In the genomic region with DNA sequence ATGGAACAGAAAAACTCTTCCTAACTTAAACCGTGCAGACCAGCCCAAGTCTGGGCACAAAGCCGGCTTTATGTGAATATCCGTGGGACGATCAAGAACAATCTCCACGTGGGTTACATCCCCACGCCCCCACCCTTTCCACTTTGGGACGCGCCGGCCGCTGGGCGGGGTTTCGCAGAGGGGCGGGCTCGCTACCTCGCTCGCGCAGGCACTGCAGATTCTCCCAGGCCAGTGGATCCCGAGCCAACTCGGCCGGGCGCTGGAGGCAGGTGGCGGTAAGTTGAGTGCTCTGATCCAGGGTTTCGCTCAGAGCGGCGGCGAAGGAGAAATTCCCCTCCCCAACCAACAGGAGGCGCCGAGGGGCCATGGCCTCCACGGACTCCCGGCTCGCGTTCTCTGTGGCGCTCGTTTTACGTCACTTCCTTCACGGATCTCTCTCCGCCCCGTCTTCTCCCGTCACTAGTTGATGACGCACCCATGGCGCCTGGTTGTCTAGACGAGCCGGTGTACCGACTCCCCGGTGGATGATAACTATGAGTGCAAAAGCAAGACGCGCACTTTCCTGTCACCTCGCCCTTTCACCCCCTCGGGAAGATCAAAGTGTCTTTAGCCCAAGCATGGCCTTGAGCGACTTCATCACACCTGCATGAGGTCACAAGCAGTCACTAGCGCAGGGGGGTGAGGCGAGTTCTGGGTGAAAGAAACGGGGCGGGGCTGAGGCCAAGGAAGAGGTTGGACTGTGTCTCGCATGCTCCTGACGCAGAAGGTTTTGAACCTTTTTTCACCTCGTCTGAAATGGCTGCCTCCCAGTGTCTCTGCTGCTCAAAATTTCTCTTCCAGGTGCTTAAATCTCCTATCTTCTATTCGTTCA, we compare ENCODE assay signal across 1 cellular context.
TF ChIP-seq lines count a peak whose summit lies in the region.

A gene with protein sequence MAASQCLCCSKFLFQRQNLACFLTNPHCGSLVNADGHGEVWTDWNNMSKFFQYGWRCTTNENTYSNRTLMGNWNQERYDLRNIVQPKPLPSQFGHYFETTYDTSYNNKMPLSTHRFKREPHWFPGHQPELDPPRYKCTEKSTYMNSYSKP (plus strand): TSS at position 776 of the 871 bp plus-strand sequence. CDS start 20 bp downstream, at position 796.
A gene with protein sequence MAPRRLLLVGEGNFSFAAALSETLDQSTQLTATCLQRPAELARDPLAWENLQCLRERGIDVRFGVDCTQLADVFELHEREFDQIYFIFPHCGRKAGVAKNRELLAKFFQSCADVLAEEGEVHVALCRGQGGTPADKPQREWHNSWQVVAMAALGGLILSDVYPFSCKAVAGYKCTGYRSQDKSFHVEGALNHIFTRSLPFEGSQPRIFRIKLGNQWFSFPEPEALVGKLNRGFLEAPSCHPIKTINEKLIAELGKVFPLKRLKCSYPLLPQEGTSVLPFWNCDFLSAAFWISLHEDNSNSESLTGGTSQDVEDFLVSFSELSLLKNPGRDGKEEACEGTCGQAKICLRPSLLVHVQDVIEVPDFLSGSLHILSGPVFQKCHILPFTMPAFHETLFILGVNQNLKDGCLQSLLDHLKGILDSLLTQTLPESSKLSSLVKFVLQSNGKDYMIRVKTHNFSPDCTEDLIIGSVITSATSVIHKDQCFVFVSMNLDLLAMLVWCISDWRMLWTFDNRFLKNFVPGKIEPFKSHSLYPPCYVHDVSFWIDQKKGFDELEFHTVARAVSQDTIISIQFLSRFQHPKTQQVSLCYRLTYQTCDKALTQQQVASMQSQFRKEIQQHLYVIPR (minus strand): TSS at position 400 of the 871 bp plus-strand sequence. CDS start 33 bp downstream, at position 367.

TF ChIP-seq in K562, 482 proteins besides CTCF, POLR2A, EP300 and RAD21 (continued from another document and continues in another):
- TF ChIP-seq, protein P1, sequence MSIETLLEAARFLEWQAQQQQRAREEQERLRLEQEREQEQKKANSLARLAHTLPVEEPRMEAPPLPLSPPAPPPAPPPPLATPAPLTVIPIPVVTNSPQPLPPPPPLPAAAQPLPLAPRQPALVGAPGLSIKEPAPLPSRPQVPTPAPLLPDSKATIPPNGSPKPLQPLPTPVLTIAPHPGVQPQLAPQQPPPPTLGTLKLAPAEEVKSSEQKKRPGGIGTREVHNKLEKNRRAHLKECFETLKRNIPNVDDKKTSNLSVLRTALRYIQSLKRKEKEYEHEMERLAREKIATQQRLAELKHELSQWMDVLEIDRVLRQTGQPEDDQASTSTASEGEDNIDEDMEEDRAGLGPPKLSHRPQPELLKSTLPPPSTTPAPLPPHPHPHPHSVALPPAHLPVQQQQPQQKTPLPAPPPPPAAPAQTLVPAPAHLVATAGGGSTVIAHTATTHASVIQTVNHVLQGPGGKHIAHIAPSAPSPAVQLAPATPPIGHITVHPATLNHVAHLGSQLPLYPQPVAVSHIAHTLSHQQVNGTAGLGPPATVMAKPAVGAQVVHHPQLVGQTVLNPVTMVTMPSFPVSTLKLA (conservative IDR thresholded peaks at IDR 0.05): peak; percentile 86 to 94
- TF ChIP-seq BRF1 (IDR thresholded peaks at IDR 0.05; ENCODE audit: borderline replicate concordance, extremely low read depth, insufficient read length) (no peak), ZNF586 (CRISPR knock-in tag; conservative IDR thresholded peaks at IDR 0.05) (no peak), ZKSCAN1 (IDR thresholded peaks at IDR 0.05; ENCODE audit: low read depth, low read length) (no peak; the same call in 1 of the 2 replicates), ZNF830 (CRISPR knock-in tag; IDR thresholded peaks at IDR 0.05) (no peak), NR2C2 (CRISPR knock-in tag; IDR thresholded peaks at IDR 0.05) (peak; percentile 79), NR2C2 (tag; IDR thresholded peaks at IDR 0.05) (peak; percentile 91), NRF1 (conservative IDR thresholded peaks at IDR 0.05 in 1 of 2, IDR thresholded peaks at IDR 0.05 in 1 of 2) (peak; percentile 87 to 90), ZNF699 (CRISPR knock-in tag; IDR thresholded peaks at IDR 0.05; ENCODE audit: insufficient replicate concordance) (no peak), NR2C1 (IDR thresholded peaks at IDR 0.05) (peak; percentile 77), NR2C1 (tag; IDR thresholded peaks at IDR 0.05) (peak; percentile 84), SAFB (IDR thresholded peaks at IDR 0.05; ENCODE audit: borderline replicate concordance, low read depth, low read length) (peak; percentile 80), MEIS2 (IDR thresholded peaks at IDR 0.05; ENCODE audit: partially characterized antibody) (peak; percentile 51), ZNF444 (CRISPR knock-in tag; IDR thresholded peaks at IDR 0.05) (peak; percentile 47; the same call in 1 of the 2 replicates), HIVEP1 (CRISPR knock-in tag; IDR thresholded peaks at IDR 0.05) (no peak), KLF1 (tag; IDR thresholded peaks at IDR 0.05) (peak; percentile 71), OTX1 (CRISPR knock-in tag; IDR thresholded peaks at IDR 0.05) (no peak; the same call in 1 of the 2 replicates), HNRNPUL1 (IDR thresholded peaks at IDR 0.05; ENCODE audit: low read length) (no peak), NR2F6 (CRISPR knock-in tag; IDR thresholded peaks at IDR 0.05) (no peak), NFIC (IDR thresholded peaks at IDR 0.05) (peak; percentile 35; the same call in 1 of the 2 replicates), ARID1B (IDR thresholded peaks at IDR 0.05) (peak; percentile 68), DACH1 (IDR thresholded peaks at IDR 0.05; ENCODE audit: partially characterized antibody) (no peak), CEBPB (tag; IDR thresholded peaks at IDR 0.05) (no peak), ZNF324 (CRISPR knock-in tag; IDR thresholded peaks at IDR 0.05) (no peak), FOXJ2 (tag; IDR thresholded peaks at IDR 0.05) (0 out of 2 replicates have a peak, but pooled peaks have one; percentile 42), TAF9B (IDR thresholded peaks at IDR 0.05; ENCODE audit: partially characterized antibody) (peak; percentile 51), LCOR (CRISPR knock-in tag; IDR thresholded peaks at IDR 0.05) (peak; percentile 79; the same call in 1 of the 2 replicates), HOXB6 (CRISPR knock-in tag; IDR thresholded peaks at IDR 0.05; ENCODE audit: borderline replicate concordance) (no peak), BRD9 (IDR thresholded peaks at IDR 0.05; ENCODE audit: low read depth, partially characterized antibody) (no peak)
- TF ChIP-seq, protein P2, sequence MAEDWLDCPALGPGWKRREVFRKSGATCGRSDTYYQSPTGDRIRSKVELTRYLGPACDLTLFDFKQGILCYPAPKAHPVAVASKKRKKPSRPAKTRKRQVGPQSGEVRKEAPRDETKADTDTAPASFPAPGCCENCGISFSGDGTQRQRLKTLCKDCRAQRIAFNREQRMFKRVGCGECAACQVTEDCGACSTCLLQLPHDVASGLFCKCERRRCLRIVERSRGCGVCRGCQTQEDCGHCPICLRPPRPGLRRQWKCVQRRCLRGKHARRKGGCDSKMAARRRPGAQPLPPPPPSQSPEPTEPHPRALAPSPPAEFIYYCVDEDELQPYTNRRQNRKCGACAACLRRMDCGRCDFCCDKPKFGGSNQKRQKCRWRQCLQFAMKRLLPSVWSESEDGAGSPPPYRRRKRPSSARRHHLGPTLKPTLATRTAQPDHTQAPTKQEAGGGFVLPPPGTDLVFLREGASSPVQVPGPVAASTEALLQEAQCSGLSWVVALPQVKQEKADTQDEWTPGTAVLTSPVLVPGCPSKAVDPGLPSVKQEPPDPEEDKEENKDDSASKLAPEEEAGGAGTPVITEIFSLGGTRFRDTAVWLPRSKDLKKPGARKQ (CRISPR knock-in tag; IDR thresholded peaks at IDR 0.05): no peak
- TF ChIP-seq, protein P3, sequence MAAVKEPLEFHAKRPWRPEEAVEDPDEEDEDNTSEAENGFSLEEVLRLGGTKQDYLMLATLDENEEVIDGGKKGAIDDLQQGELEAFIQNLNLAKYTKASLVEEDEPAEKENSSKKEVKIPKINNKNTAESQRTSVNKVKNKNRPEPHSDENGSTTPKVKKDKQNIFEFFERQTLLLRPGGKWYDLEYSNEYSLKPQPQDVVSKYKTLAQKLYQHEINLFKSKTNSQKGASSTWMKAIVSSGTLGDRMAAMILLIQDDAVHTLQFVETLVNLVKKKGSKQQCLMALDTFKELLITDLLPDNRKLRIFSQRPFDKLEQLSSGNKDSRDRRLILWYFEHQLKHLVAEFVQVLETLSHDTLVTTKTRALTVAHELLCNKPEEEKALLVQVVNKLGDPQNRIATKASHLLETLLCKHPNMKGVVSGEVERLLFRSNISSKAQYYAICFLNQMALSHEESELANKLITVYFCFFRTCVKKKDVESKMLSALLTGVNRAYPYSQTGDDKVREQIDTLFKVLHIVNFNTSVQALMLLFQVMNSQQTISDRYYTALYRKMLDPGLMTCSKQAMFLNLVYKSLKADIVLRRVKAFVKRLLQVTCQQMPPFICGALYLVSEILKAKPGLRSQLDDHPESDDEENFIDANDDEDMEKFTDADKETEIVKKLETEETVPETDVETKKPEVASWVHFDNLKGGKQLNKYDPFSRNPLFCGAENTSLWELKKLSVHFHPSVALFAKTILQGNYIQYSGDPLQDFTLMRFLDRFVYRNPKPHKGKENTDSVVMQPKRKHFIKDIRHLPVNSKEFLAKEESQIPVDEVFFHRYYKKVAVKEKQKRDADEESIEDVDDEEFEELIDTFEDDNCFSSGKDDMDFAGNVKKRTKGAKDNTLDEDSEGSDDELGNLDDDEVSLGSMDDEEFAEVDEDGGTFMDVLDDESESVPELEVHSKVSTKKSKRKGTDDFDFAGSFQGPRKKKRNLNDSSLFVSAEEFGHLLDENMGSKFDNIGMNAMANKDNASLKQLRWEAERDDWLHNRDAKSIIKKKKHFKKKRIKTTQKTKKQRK (IDR thresholded peaks at IDR 0.05; ENCODE audit: borderline replicate concordance, low read depth, low read length): no peak
- TF ChIP-seq, protein P4, sequence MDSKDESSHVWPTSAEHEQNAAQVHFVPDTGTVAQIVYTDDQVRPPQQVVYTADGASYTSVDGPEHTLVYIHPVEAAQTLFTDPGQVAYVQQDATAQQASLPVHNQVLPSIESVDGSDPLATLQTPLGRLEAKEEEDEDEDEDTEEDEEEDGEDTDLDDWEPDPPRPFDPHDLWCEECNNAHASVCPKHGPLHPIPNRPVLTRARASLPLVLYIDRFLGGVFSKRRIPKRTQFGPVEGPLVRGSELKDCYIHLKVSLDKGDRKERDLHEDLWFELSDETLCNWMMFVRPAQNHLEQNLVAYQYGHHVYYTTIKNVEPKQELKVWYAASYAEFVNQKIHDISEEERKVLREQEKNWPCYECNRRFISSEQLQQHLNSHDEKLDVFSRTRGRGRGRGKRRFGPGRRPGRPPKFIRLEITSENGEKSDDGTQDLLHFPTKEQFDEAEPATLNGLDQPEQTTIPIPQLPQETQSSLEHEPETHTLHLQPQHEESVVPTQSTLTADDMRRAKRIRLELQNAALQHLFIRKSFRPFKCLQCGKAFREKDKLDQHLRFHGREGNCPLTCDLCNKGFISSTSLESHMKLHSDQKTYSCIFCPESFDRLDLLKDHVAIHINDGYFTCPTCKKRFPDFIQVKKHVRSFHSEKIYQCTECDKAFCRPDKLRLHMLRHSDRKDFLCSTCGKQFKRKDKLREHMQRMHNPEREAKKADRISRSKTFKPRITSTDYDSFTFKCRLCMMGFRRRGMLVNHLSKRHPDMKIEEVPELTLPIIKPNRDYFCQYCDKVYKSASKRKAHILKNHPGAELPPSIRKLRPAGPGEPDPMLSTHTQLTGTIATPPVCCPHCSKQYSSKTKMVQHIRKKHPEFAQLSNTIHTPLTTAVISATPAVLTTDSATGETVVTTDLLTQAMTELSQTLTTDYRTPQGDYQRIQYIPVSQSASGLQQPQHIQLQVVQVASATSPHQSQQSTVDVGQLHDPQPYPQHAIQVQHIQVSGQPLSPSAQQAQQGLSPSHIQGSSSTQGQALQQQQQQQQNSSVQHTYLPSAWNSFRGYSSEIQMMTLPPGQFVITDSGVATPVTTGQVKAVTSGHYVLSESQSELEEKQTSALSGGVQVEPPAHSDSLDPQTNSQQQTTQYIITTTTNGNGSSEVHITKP (IDR thresholded peaks at IDR 0.05; ENCODE audit: partially characterized antibody): peak; percentile 99
- TF ChIP-seq, protein P5, sequence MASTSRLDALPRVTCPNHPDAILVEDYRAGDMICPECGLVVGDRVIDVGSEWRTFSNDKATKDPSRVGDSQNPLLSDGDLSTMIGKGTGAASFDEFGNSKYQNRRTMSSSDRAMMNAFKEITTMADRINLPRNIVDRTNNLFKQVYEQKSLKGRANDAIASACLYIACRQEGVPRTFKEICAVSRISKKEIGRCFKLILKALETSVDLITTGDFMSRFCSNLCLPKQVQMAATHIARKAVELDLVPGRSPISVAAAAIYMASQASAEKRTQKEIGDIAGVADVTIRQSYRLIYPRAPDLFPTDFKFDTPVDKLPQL (IDR thresholded peaks at IDR 0.05; ENCODE audit: extremely low read depth, insufficient read length): peak; percentile 63
- TF ChIP-seq, protein P6, sequence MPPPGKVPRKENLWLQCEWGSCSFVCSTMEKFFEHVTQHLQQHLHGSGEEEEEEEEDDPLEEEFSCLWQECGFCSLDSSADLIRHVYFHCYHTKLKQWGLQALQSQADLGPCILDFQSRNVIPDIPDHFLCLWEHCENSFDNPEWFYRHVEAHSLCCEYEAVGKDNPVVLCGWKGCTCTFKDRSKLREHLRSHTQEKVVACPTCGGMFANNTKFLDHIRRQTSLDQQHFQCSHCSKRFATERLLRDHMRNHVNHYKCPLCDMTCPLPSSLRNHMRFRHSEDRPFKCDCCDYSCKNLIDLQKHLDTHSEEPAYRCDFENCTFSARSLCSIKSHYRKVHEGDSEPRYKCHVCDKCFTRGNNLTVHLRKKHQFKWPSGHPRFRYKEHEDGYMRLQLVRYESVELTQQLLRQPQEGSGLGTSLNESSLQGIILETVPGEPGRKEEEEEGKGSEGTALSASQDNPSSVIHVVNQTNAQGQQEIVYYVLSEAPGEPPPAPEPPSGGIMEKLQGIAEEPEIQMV (tag; conservative IDR thresholded peaks at IDR 0.05; ENCODE audit: low read depth): no peak
- TF ChIP-seq, protein P7, sequence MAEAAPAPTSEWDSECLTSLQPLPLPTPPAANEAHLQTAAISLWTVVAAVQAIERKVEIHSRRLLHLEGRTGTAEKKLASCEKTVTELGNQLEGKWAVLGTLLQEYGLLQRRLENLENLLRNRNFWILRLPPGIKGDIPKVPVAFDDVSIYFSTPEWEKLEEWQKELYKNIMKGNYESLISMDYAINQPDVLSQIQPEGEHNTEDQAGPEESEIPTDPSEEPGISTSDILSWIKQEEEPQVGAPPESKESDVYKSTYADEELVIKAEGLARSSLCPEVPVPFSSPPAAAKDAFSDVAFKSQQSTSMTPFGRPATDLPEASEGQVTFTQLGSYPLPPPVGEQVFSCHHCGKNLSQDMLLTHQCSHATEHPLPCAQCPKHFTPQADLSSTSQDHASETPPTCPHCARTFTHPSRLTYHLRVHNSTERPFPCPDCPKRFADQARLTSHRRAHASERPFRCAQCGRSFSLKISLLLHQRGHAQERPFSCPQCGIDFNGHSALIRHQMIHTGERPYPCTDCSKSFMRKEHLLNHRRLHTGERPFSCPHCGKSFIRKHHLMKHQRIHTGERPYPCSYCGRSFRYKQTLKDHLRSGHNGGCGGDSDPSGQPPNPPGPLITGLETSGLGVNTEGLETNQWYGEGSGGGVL (CRISPR knock-in tag; IDR thresholded peaks at IDR 0.05): no peak
- TF ChIP-seq, protein P8, sequence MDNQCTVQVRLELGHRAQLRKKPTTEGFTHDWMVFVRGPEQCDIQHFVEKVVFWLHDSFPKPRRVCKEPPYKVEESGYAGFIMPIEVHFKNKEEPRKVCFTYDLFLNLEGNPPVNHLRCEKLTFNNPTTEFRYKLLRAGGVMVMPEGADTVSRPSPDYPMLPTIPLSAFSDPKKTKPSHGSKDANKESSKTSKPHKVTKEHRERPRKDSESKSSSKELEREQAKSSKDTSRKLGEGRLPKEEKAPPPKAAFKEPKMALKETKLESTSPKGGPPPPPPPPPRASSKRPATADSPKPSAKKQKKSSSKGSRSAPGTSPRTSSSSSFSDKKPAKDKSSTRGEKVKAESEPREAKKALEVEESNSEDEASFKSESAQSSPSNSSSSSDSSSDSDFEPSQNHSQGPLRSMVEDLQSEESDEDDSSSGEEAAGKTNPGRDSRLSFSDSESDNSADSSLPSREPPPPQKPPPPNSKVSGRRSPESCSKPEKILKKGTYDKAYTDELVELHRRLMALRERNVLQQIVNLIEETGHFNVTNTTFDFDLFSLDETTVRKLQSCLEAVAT (IDR thresholded peaks at IDR 0.05): peak in 1 of 2 experiments; percentile 93; a peak in 2 of 4 replicates
